24 cellular contexts compared by ENCODE assay signal in the genomic region with DNA sequence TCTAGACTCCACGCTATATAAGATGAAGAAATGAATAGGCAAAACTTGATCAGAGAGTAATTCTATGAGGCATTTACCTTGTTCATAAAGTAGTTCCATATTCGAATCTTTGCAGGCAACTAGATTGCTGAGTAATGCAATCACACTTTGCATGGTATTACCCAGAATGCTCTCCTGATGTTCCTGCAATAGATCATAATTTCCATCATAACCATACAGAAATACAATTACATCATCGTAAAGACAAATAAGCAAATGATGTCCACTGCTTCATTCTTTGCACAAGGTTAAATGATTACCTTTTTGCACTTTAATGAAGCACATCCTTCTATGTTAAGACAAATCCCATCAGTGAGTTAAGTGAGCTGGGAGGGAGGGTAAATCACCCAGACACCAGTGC.
"Had no signal": no experiment of that assay in that cellular context is flagged by ENCODE, and none has a peak within 500 bp of the region (broad histone marks: within the 10 kb centered on the region; RNA-seq: fewer than 3 reads in every experiment).

No MANE protein-coding gene starts in this region.

- H3K27ac ChIP-seq: left ventricle myocardium inferior, ovary, right atrium auricular region, skin epidermis, stomach, testis, thyroid gland, transverse colon, upper lobe of left lung, vagina had no signal

- H3K4me3 ChIP-seq: left ventricle myocardium inferior, lung, ovary, right atrium auricular region, skin epidermis, stomach, testis, thyroid gland, transverse colon, upper lobe of left lung, vagina had no signal

- H3K4me1 ChIP-seq: left ventricle myocardium inferior, right atrium auricular region, stomach, testis, transverse colon, upper lobe of left lung, vagina had no signal

- H3K36me3 ChIP-seq: left ventricle myocardium inferior, ovary, right atrium auricular region, stomach, thyroid gland, transverse colon, upper lobe of left lung, vagina had no signal

- DNase-seq: hippocampal formation; kidney glomerular epithelial cell; left ventricle myocardium inferior; mesendoderm; naive thymus-derived CD4-positive, alpha-beta T cell; ovary; stimulated activated CD4-positive, alpha-beta T cell treated with anti-CD3 and anti-CD28 coated beads, Interleukin-12 subunit alpha, Interleukin-12 subunit beta, amount 100 ng/mL, for 4 hours; stimulated activated CD4-positive, alpha-beta T cell treated with anti-CD3 and anti-CD28 coated beads, Interleukin-15, amount 100 ng/mL, for 24 hours; stimulated activated CD4-positive, alpha-beta T cell treated with anti-CD3 and anti-CD28 coated beads, Interleukin-2, amount 100 ng/mL, for 24 hours; stimulated activated CD4-positive, alpha-beta T cell treated with anti-CD3 and anti-CD28 coated beads, Interleukin-4, amount 100 ng/mL, for 1 hour; stimulated activated naive B cell treated with anti-CD40 and anti-IgM and Interleukin-4, amounts not matched to agents 10 μg/mL and 1 μg/mL and 100 μg/mL, for 72 hours; stimulated activated naive CD8-positive, alpha-beta T cell treated with anti-CD3 and anti-CD28 coated beads, Interleukin-15, Interleukin-2, amounts not matched to agents 100 U/mL and 50 U/mL, for 24 hours; stomach; testis; thyroid gland; transverse colon; upper lobe of left lung had no signal

- H3K27me3 ChIP-seq: ovary, right atrium auricular region, stomach, testis, thyroid gland, transverse colon, upper lobe of left lung, vagina had no signal

- FAIRE-seq: keratinocyte had no signal

- H3K9me3 ChIP-seq: left ventricle myocardium inferior, ovary, right atrium auricular region, stomach, testis, thyroid gland, transverse colon, upper lobe of left lung, vagina had no signal

- ATAC-seq: naive thymus-derived CD4-positive, alpha-beta T cell; natural killer cell treated with Interleukin-12 subunit alpha and Interleukin-12 subunit beta and Interleukin-15 and Interleukin-18, amount 100 ng/mL, for 72 hours; sciatic nerve; stimulated activated naive B cell treated with anti-CD40 and anti-IgM and Interleukin-4, amounts not matched to agents 10 μg/mL and 1 μg/mL and 100 μg/mL, for 72 hours; stimulated activated naive CD8-positive, alpha-beta T cell treated with anti-CD3 and anti-CD28 coated beads, Interleukin-15, Interleukin-2, amounts not matched to agents 100 U/mL and 50 U/mL, for 24 hours had no signal
